Comparison of ENCODE assay signal across 12 cellular contexts in the genomic region with DNA sequence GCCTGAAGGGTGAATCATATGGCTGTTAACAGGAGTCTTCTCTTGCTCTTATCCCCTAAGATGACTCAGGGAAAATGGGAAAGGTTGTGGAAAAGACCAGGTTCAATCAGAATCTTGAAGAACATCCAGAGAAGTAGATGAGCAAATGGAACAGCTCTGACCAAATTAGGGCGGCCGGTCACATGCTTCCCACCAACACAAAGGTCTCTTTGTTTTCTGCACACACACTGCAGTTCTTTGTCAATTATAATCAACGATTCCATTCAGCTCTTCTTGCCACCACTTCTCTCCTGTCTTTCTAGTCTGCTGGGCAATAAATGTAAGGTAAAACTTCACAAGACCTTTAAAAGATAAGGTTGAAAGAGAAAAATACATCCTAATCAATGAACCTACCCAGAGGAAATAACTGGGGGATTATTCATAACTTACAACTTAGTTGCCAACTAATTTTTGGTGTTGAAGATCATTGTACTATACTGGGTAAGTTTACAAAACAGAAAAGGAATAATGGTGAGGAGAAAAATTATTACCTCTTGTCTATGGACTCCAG.
DNase-seq lines count a peak whose midpoint lies in the region; ATAC-seq and TF ChIP-seq lines count a peak whose summit lies in the region.
"Had no signal": no experiment of that assay in that cellular context is flagged by ENCODE, and none has a peak within 500 bp of the region (broad histone marks: within the 10 kb centered on the region; RNA-seq: fewer than 3 reads in every experiment).

No MANE protein-coding gene starts in this region.

- H3K27ac ChIP-seq in GM23248: peak overlapping the region; percentile 41
- peak overlapping the region in 9 of 12 donors; percentile 13 to 61 (median 40) for H3K27ac ChIP-seq in heart left ventricle
- H3K27ac ChIP-seq in PC-3 (ENCODE audit: low read length): no peak overlapping the region

- ATAC-seq in heart left ventricle (peak; percentile 54 to 89 (median 82)), PC-3 (no peak), GM19455 (IDR thresholded peaks at IDR 0.05; ENCODE audit: unreplicated experiment) (no peak)
- ATAC-seq: stimulated activated naive CD8-positive, alpha-beta T cell treated with anti-CD3 and anti-CD28 coated beads, Interleukin-15, Interleukin-2, amounts not matched to agents 100 U/mL and 50 U/mL, for 24 hours had no signal

- TF ChIP-seq CTCF in heart left ventricle (IDR thresholded peaks at IDR 0.05) (no peak), progenitor cell of endocrine pancreas (IDR thresholded peaks at IDR 0.05; ENCODE audit: unreplicated experiment) (no peak), PC-3 (conservative IDR thresholded peaks at IDR 0.05; ENCODE audit: low read depth, low read length) (no peak)

- H3K9ac ChIP-seq in GM23248 (no peak overlapping the region), PC-3 (ENCODE audit: low read length) (no peak overlapping the region)

- H3K27ac Mint-ChIP-seq in progenitor cell of endocrine pancreas: peak overlapping the region; percentile 97

- H3K9me2 ChIP-seq in GM23248 (ENCODE audit: insufficient read depth): no peaks in the 10 kb centered on the region; the same call in 1 of the 2 replicates
- no peaks in the 10 kb centered on the region for H3K9me2 ChIP-seq in PC-3 (replicated peaks; ENCODE audit: low read length)

- CTCF ChIA-PET in PC-3 (lab: Charles Lee): no interaction called here

- H3K9me3 Mint-ChIP-seq in progenitor cell of endocrine pancreas (ENCODE audit: low read depth): peaks cover 14% of the 10 kb centered on the region

- BruUV-seq in PC-3 (replicated peaks; lab: Mats Ljungman, UMichigan): no TSS peak

- H3K36me3 Mint-ChIP-seq in progenitor cell of endocrine pancreas (ENCODE audit: insufficient read depth): peaks cover 5% of the 10 kb centered on the region

- H3F3A ChIP-seq in GM23248 (ENCODE audit: insufficient read depth): peaks cover 13% of the 10 kb centered on the region; the same call in 1 of the 2 replicates
- H3F3A ChIP-seq in PC-3 (ENCODE audit: low read length, unreplicated experiment): no peaks in the 10 kb centered on the region

- no peaks in the 10 kb centered on the region for H3K27me3 ChIP-seq in GM23248 (replicated peaks; ENCODE audit: insufficient read depth)
- no peaks in the 10 kb centered on the region for H3K27me3 ChIP-seq in heart left ventricle
- no peaks in the 10 kb centered on the region for H3K27me3 ChIP-seq in PC-3 (ENCODE audit: low read length)

- H3K4me3 Mint-ChIP-seq in progenitor cell of endocrine pancreas (ENCODE audit: low read depth): no peak overlapping the region

- H3K4me2 ChIP-seq in GM23248 (ENCODE audit: unreplicated experiment) (peak overlapping the region; percentile 55), PC-3 (ENCODE audit: low read length) (no peak overlapping the region)

- no peaks in the 10 kb centered on the region for H3K27me3 Mint-ChIP-seq in progenitor cell of endocrine pancreas

- no peak for TF ChIP-seq POLR2A in heart left ventricle (IDR thresholded peaks at IDR 0.05)

- H3K4me3 ChIP-seq in GM23248: no peak overlapping the region
- no peak overlapping the region for H3K4me3 ChIP-seq in heart left ventricle
- no peak overlapping the region for H3K4me3 ChIP-seq in PC-3 (ENCODE audit: low read length)

- intact Hi-C loops in heart left ventricle (cut with DNase I): loop anchor here in 1 of 10 donors (10.0 kb wide), 1 partner anchor 49 kb away; no protein-coding TSS in a partner anchor
- intact Hi-C loops in PC-3 (cut with micrococcal nuclease): no loop called here

- H3K79me2 ChIP-seq in GM23248 (ENCODE audit: insufficient read depth): no peaks in the 10 kb centered on the region
- no peaks in the 10 kb centered on the region for H3K79me2 ChIP-seq in PC-3 (ENCODE audit: low read length)

- peaks cover 49% of the 10 kb centered on the region for H3K4me1 Mint-ChIP-seq in progenitor cell of endocrine pancreas (ENCODE audit: low read depth)

- H2AFZ ChIP-seq in GM23248 (peak overlapping the region; percentile 19; the same call in 1 of the 2 replicates), PC-3 (ENCODE audit: low read length) (no peak overlapping the region)

- DNase-seq in GM23248: peak; percentile 72
- peak in 52 of 58 donors; percentile 3 to 90 (median 62) for DNase-seq in anterior cingulate cortex (lab: John Stamatoyannopoulos, UW)
- DNase-seq in heart left ventricle: peak in 3 of 5 donors; percentile 22 to 38 (median 26)
- no peak for DNase-seq in progenitor cell of endocrine pancreas (ENCODE audit: low spot score, unreplicated experiment)
- no peak for DNase-seq in PC-3
- DNase-seq in NCI-H1930 (lab: John Stamatoyannopoulos, UW): no peak
- DNase-seq in Kasumi-1 (lab: John Stamatoyannopoulos, UW): no peak
- DNase-seq: activated CD8-positive, alpha-beta memory T cell treated with anti-CD3 and anti-CD28 coated beads, Interleukin-2, amount 50 U/mL, for 48 hours; DMS153; erythroblast; stimulated activated naive CD8-positive, alpha-beta T cell treated with anti-CD3 and anti-CD28 coated beads, Interleukin-15, Interleukin-2, amounts not matched to agents 100 U/mL and 50 U/mL, for 24 hours had no signal

- no peaks in the 10 kb centered on the region for H4K20me1 ChIP-seq in GM23248 (ENCODE audit: insufficient read depth)
- no peaks in the 10 kb centered on the region for H4K20me1 ChIP-seq in PC-3 (ENCODE audit: low read length)

- H3K9me3 ChIP-seq in GM23248 (ENCODE audit: low read depth) (no peaks in the 10 kb centered on the region), heart left ventricle (peaks cover 0 to 5% (median 0%) of the 10 kb centered on the region in 12 donors), PC-3 (ENCODE audit: low read length) (no peaks in the 10 kb centered on the region)

- POLR2A ChIA-PET in PC-3 (lab: Charles Lee; ENCODE audit: unreplicated experiment): no interaction called here

- in situ Hi-C loops in GM23248 (cut with MboI): no loop called here

- 38 to 39% methylated on average over 3 of the region's 3 CpGs for WGBS in GM23248 (ENCODE audit: low coverage in 1 of 2, low lambda C conversion rate in 2 of 2, missing lambda C conversion rate in 2 of 2), 2 experiments
- WGBS in heart left ventricle, 4 donors: 74 to 85% (median 80%) methylated on average over 3 of the region's 3 CpGs

- peaks cover 26% of the 10 kb centered on the region for H3K4me1 ChIP-seq in GM23248 (ENCODE audit: insufficient read depth)
- peaks cover 0 to 10% (median 0%) of the 10 kb centered on the region in 12 donors for H3K4me1 ChIP-seq in heart left ventricle
- no peaks in the 10 kb centered on the region for H3K4me1 ChIP-seq in PC-3 (ENCODE audit: insufficient read depth, low read length)

- H3K36me3 ChIP-seq in GM23248 (ENCODE audit: low read depth): no peaks in the 10 kb centered on the region
- H3K36me3 ChIP-seq in heart left ventricle: no peaks in the 10 kb centered on the region
- H3K36me3 ChIP-seq in PC-3 (ENCODE audit: low read depth, low read length): no peaks in the 10 kb centered on the region

Comparison
In these comparisons a context has a peak if more than half of its experiments do, and no peak if none do; other contexts are left out.
1. DNase-seq: peak in GM23248 (single experiment), anterior cingulate cortex (52 of 58) and heart left ventricle (3 of 5); none in progenitor cell of endocrine pancreas (single experiment), PC-3 (single experiment), NCI-H1930 (0 of 2) and Kasumi-1 (0 of 2).
2. ATAC-seq: peak in heart left ventricle (4 of 4); none in PC-3 (single experiment) and GM19455 (single experiment).